ENCODE assay signal across 8 cellular contexts in genomic region chr2:203018181-203018580, GRCh38. TPM values are rescaled to one million over a fixed set of nuclear protein-coding genes. Genes with fewer than 3 reads are reported as not detected.
DNase-seq lines count a peak whose midpoint lies in the region; ATAC-seq and TF ChIP-seq lines count a peak whose summit lies in the region.
"Had no signal": no experiment of that assay in that cellular context is flagged by ENCODE, and none has a peak within 500 bp of the region (broad histone marks: within the 10 kb centered on the region; RNA-seq: fewer than 3 reads in every experiment).

No MANE protein-coding gene starts in this region.

- no peak overlapping the region for H3K9ac ChIP-seq in trophoblast cell (ENCODE audit: low read length)

- H3K79me2 ChIP-seq in hepatocyte: peaks cover 75% of the 10 kb centered on the region
- peaks cover 4% of the 10 kb centered on the region for H3K79me2 ChIP-seq in trophoblast cell (ENCODE audit: control insufficient read depth, insufficient read depth, low read length, poor library complexity)

- POLR2A ChIA-PET in HEK293T (lab: Yijun Ruan, JAX): interaction anchor here (0.7 kb wide), 1 partner anchor 221 kb away, joined by 4 read pairs; the partner anchor contains the start of gene CYP20A1

- no peak overlapping the region for H4K91ac ChIP-seq in trophoblast cell (ENCODE audit: low read depth, low read length)

- H3K4me3 ChIP-seq in hepatocyte (peak overlapping the region; percentile 36), spleen (peak overlapping the region in 7 of 8 donors; percentile 5 to 84 (median 19)), trophoblast cell (ENCODE audit: low read depth, low read length) (no peak overlapping the region)

- no peak overlapping the region for H4K12ac ChIP-seq in trophoblast cell (ENCODE audit: low read depth, low read length)

- no peak overlapping the region for H2AK5ac ChIP-seq in trophoblast cell (ENCODE audit: low read length)

- no peak for ATAC-seq in activated T-helper 17 cell treated with anti-CD3 and anti-CD28 coated beads, Interleukin-2, amount 50 U/mL, for 72 hours (replicated peaks)
- no peak for ATAC-seq in GM18868 (IDR thresholded peaks at IDR 0.05; ENCODE audit: unreplicated experiment)

- 13% methylated on average over 1 of the region's 1 CpG for WGBS in hepatocyte (ENCODE audit: low lambda C conversion rate, missing lambda C conversion rate)
- 33 to 50% (median 50%) methylated on average over 1 of the region's 1 CpG for WGBS in spleen, 5 donors
- WGBS in trophoblast cell (ENCODE audit: extremely low coverage, insufficient coverage, insufficient read length): no CpG with 5 or more reads among the region's 1 CpG

- H4K20me1 ChIP-seq in hepatocyte (ENCODE audit: insufficient read depth, poor library complexity, severe bottlenecking): no peaks in the 10 kb centered on the region

- TF ChIP-seq POLR2A in spleen (IDR thresholded peaks at IDR 0.05): no peak

- no peak overlapping the region for H3K18ac ChIP-seq in trophoblast cell (ENCODE audit: low read length)

- DNase-seq in HEK293T (ENCODE audit: extremely low spot score): no peak
- no peak for DNase-seq in hepatocyte (ENCODE audit: low spot score)
- no peak for DNase-seq in spleen
- DNase-seq in stimulated activated CD4-positive, alpha-beta T cell treated with anti-CD3 and anti-CD28 coated beads, Interleukin-2, amount 100 ng/mL, for 24 hours: no peak
- no peak for DNase-seq in trophoblast cell
- DNase-seq: NCI-H69 had no signal

- CTCF ChIA-PET in HEK293T (lab: Yijun Ruan, JAX): interaction anchor here (0.7 kb wide), 1 partner anchor 346 kb away, joined by 3 read pairs; no protein-coding TSS in a partner anchor

- H2BK120ac ChIP-seq in trophoblast cell (ENCODE audit: insufficient read depth, low read length, poor library complexity): no peak overlapping the region

- no peaks in the 10 kb centered on the region for H3K36me3 Mint-ChIP-seq in activated T-helper 17 cell treated with anti-CD3 and anti-CD28 coated beads, Interleukin-2, amount 50 U/mL, for 72 hours (ENCODE audit: low read depth)

- H3K9me3 ChIP-seq in hepatocyte (ENCODE audit: low read depth) (no peaks in the 10 kb centered on the region), spleen (no peaks in the 10 kb centered on the region), trophoblast cell (ENCODE audit: insufficient read depth, low read depth, low read length) (no peaks in the 10 kb centered on the region)

- H3K27me3 ChIP-seq in hepatocyte (no peaks in the 10 kb centered on the region), spleen (replicated peaks in 1 of 7) (no peaks in the 10 kb centered on the region), trophoblast cell (ENCODE audit: insufficient read depth, low read length) (no peaks in the 10 kb centered on the region)

- intact Hi-C loops in spleen (cut with DNase I; ENCODE audit: low total_unique reads): no loop called here

- H3K4me3 Mint-ChIP-seq in activated T-helper 17 cell treated with anti-CD3 and anti-CD28 coated beads, Interleukin-2, amount 50 U/mL, for 72 hours: peak overlapping the region; percentile 51

- peak overlapping the region; percentile 35 for H3K27ac ChIP-seq in hepatocyte
- peak overlapping the region in 5 of 8 donors; percentile 14 to 42 (median 26) for H3K27ac ChIP-seq in spleen
- H3K27ac ChIP-seq in trophoblast cell (ENCODE audit: low read depth, low read length): no peak overlapping the region

- H3K9me3 Mint-ChIP-seq in activated T-helper 17 cell treated with anti-CD3 and anti-CD28 coated beads, Interleukin-2, amount 50 U/mL, for 72 hours: no peaks in the 10 kb centered on the region

- peak overlapping the region; percentile 11 for H3K27ac Mint-ChIP-seq in activated T-helper 17 cell treated with anti-CD3 and anti-CD28 coated beads, Interleukin-2, amount 50 U/mL, for 72 hours

- H3K4me2 ChIP-seq in hepatocyte (peak overlapping the region; percentile 81), trophoblast cell (ENCODE audit: low read length) (no peak overlapping the region)

- H2BK12ac ChIP-seq in trophoblast cell (ENCODE audit: low read length): no peak overlapping the region

- no peak for TF ChIP-seq CTCF in hepatocyte (IDR thresholded peaks at IDR 0.05; ENCODE audit: poor library complexity)
- no peak for TF ChIP-seq CTCF in spleen (IDR thresholded peaks at IDR 0.05 in 8 of 11, conservative IDR thresholded peaks at IDR 0.05 in 3 of 11)

- H4K8ac ChIP-seq in trophoblast cell (ENCODE audit: low read depth, low read length): no peak overlapping the region

- H3K36me3 ChIP-seq in hepatocyte (replicated peaks; ENCODE audit: insufficient read depth, low read depth): no peaks in the 10 kb centered on the region
- H3K36me3 ChIP-seq in spleen: no peaks in the 10 kb centered on the region
- H3K36me3 ChIP-seq in trophoblast cell (ENCODE audit: control insufficient read depth in 1 of 2, insufficient read depth in 2 of 2, low read length in 2 of 2): peaks cover 0 to 2% of the 10 kb centered on the region in 2 experiments

- H3K14ac ChIP-seq in trophoblast cell (ENCODE audit: low read length): no peak overlapping the region

- no peaks in the 10 kb centered on the region for H3K9me2 ChIP-seq in hepatocyte (replicated peaks; ENCODE audit: insufficient read depth)

- H3K4ac ChIP-seq in trophoblast cell (ENCODE audit: low read depth, low read length): no peak overlapping the region

- H2AFZ ChIP-seq in hepatocyte (no peak overlapping the region), trophoblast cell (ENCODE audit: insufficient read depth, low read length, poor library complexity) (no peak overlapping the region)

- no peak overlapping the region for H3K23ac ChIP-seq in trophoblast cell (ENCODE audit: low read length)

- H3K4me1 Mint-ChIP-seq in activated T-helper 17 cell treated with anti-CD3 and anti-CD28 coated beads, Interleukin-2, amount 50 U/mL, for 72 hours: peaks cover 16% of the 10 kb centered on the region

- no peaks in the 10 kb centered on the region for H3K27me3 Mint-ChIP-seq in activated T-helper 17 cell treated with anti-CD3 and anti-CD28 coated beads, Interleukin-2, amount 50 U/mL, for 72 hours

- H3K79me1 ChIP-seq in trophoblast cell (ENCODE audit: low read length): peaks cover 6% of the 10 kb centered on the region

- no peak overlapping the region for H2BK5ac ChIP-seq in trophoblast cell (ENCODE audit: low read depth, low read length, poor library complexity)

- H3K4me1 ChIP-seq in hepatocyte (ENCODE audit: insufficient read depth): peaks cover 24% of the 10 kb centered on the region
- H3K4me1 ChIP-seq in spleen: peaks cover 11 to 79% (median 55%) of the 10 kb centered on the region in 6 donors
- H3K4me1 ChIP-seq in trophoblast cell (ENCODE audit: control insufficient read depth in 1 of 2, insufficient read depth in 2 of 2, low read length in 2 of 2): peaks cover 0 to 4% of the 10 kb centered on the region in 2 experiments

TF ChIP-seq in HEK293T, 16 proteins besides CTCF, POLR2A, EP300 and RAD21:
- no peak for TF ChIP-seq FOXA1 (IDR thresholded peaks at IDR 0.05)
- peak; percentile 70 for TF ChIP-seq ZNF384 (IDR thresholded peaks at IDR 0.05)

RNA-seq across cellular contexts. Expression of gene NBEAL1, which starts 3.5 kb away (rescaled TPM):
- 10 to 100 TPM; 16.1 to 31.2 TPM for total RNA-seq in activated T-helper 17 cell treated with anti-CD3 and anti-CD28 coated beads, Interleukin-2, amount 50 U/mL, for 72 hours
- 47.2 and 57.0 TPM in 2 replicates for total RNA-seq in hepatocyte
- polyA plus RNA-seq in hepatocyte: 22.2 and 28.5 TPM in 2 replicates
- total RNA-seq in spleen: 10 to 100 TPM; 21.8 to 34.3 (median 30.2) TPM
- polyA plus RNA-seq in spleen: 1 to 10 TPM; 3.5 to 9.2 (median 7.3) TPM
- polyA plus RNA-seq in trophoblast cell (2013): 12.2 and 13.5 TPM in 2 replicates
